Comparison of ENCODE assay signal across 1 cellular context in the genomic region with DNA sequence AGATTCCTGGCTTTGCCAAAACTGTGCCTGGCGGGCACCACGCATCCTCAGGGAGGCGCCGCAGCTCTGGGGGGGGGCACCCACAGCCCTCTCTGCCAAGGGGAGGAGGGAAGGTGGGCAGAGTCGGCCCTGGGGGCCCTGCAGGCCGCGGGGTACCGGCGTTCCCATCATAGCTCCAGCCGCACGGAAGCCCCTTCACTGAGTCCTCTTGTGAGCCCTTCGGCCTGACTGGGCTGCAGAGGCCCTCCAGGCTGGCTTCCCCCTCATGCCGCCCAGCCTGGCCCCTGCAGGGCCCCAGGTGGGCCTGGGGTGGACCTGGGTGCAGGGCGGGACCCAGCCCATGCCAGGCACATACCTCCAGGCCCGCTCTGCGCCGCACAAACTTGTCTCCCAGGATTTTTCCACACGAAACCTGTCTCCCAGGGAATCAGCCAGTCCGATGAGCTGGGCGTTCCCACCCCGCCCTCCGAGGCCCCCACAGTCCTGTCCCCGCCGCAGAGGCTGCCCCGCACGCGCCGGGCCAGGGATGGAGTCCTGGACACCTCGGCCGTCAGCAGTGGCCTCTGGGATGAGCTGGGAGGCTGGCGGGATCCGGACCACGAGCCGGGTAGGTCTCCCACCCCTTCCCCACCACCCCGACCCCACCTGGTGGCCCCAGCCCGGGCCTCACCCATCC.
A peak's percentile ranks its signal among the peaks of the same experiment; 100 is the strongest.
TF ChIP-seq lines count a peak whose summit lies in the region.

No MANE protein-coding gene starts in this region.

TF ChIP-seq in HepG2, 621 proteins besides CTCF, POLR2A, EP300 and RAD21:
- TF ChIP-seq ZNF337 (CRISPR knock-in tag; IDR thresholded peaks at IDR 0.05; ENCODE audit: borderline replicate concordance, low read depth) (no peak), ZNF546 (CRISPR knock-in tag; conservative IDR thresholded peaks at IDR 0.05) (no peak), ZNF124 (CRISPR knock-in tag; IDR thresholded peaks at IDR 0.05) (no peak), SOX5 (CRISPR knock-in tag; IDR thresholded peaks at IDR 0.05; ENCODE audit: borderline replicate concordance) (no peak), MTF1 (CRISPR knock-in tag; IDR thresholded peaks at IDR 0.05) (no peak), SETDB1 (CRISPR knock-in tag; IDR thresholded peaks at IDR 0.05; ENCODE audit: borderline replicate concordance) (no peak), HNRNPL (IDR thresholded peaks at IDR 0.05; ENCODE audit: low read depth, low read length) (0 out of 2 replicates have a peak, but pooled peaks have one; percentile 20), SALL1 (CRISPR knock-in tag; IDR thresholded peaks at IDR 0.05) (0 out of 2 replicates have a peak, but pooled peaks have one; percentile 3), HNRNPK (IDR thresholded peaks at IDR 0.05; ENCODE audit: low read depth, low read length, poor library complexity, severe bottlenecking) (peak; percentile 48), ZNF746 (CRISPR knock-in tag; IDR thresholded peaks at IDR 0.05) (no peak), AGO2 (optimal IDR thresholded peaks at IDR 0.05; ENCODE audit: low read depth, low read length) (peak; percentile 35), MEIS1 (CRISPR knock-in tag; IDR thresholded peaks at IDR 0.05; ENCODE audit: borderline replicate concordance) (no peak), ZFP36L2 (CRISPR knock-in tag; IDR thresholded peaks at IDR 0.05) (no peak), RFX5 (IDR thresholded peaks at IDR 0.05; ENCODE audit: low read depth, low read length) (no peak), ZFY (CRISPR knock-in tag; IDR thresholded peaks at IDR 0.05) (0 out of 2 replicates have a peak, but pooled peaks have one; percentile 25)
- TF ChIP-seq, protein P1, sequence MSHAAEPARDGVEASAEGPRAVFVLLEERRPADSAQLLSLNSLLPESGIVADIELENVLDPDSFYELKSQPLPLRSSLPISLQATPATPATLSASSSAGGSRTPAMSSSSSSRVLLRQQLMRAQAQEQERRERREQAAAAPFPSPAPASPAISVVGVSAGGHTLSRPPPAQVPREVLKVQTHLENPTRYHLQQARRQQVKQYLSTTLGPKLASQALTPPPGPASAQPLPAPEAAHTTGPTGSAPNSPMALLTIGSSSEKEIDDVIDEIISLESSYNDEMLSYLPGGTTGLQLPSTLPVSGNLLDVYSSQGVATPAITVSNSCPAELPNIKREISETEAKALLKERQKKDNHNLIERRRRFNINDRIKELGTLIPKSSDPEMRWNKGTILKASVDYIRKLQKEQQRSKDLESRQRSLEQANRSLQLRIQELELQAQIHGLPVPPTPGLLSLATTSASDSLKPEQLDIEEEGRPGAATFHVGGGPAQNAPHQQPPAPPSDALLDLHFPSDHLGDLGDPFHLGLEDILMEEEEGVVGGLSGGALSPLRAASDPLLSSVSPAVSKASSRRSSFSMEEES (CRISPR knock-in tag; IDR thresholded peaks at IDR 0.05) = no peak
- TF ChIP-seq, protein P2, sequence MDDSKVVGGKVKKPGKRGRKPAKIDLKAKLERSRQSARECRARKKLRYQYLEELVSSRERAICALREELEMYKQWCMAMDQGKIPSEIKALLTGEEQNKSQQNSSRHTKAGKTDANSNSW (CRISPR knock-in tag; IDR thresholded peaks at IDR 0.05; ENCODE audit: borderline replicate concordance) = no peak
- TF ChIP-seq, protein P3, sequence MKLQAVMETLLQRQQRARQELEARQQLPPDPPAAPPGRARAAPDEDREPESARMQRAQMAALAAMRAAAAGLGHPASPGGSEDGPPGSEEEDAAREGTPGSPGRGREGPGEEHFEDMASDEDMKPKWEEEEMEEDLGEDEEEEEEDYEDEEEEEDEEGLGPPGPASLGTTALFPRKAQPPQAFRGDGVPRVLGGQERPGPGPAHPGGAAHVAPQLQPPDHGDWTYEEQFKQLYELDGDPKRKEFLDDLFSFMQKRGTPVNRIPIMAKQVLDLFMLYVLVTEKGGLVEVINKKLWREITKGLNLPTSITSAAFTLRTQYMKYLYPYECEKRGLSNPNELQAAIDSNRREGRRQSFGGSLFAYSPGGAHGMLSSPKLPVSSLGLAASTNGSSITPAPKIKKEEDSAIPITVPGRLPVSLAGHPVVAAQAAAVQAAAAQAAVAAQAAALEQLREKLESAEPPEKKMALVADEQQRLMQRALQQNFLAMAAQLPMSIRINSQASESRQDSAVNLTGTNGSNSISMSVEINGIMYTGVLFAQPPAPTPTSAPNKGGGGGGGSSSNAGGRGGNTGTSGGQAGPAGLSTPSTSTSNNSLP (IDR thresholded peaks at IDR 0.05; ENCODE audit: low read depth, low read length) = no peak
- TF ChIP-seq, protein P4, sequence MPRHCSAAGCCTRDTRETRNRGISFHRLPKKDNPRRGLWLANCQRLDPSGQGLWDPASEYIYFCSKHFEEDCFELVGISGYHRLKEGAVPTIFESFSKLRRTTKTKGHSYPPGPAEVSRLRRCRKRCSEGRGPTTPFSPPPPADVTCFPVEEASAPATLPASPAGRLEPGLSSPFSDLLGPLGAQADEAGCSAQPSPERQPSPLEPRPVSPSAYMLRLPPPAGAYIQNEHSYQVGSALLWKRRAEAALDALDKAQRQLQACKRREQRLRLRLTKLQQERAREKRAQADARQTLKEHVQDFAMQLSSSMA (CRISPR knock-in tag; IDR thresholded peaks at IDR 0.05) = no peak
- TF ChIP-seq, protein P5, sequence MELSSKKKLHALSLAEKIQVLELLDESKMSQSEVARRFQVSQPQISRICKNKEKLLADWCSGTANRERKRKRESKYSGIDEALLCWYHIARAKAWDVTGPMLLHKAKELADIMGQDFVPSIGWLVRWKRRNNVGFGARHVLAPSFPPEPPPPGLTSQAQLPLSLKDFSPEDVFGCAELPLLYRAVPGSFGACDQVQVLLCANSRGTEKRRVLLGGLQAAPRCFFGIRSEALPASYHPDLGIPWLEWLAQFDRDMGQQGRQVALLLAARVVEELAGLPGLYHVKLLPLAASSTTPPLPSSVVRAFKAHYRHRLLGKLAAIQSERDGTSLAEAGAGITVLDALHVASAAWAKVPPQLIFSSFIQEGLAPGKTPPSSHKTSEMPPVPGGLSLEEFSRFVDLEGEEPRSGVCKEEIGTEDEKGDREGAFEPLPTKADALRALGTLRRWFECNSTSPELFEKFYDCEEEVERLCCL (CRISPR knock-in tag; IDR thresholded peaks at IDR 0.05; ENCODE audit: borderline replicate concordance) = no peak
- TF ChIP-seq, protein P6, sequence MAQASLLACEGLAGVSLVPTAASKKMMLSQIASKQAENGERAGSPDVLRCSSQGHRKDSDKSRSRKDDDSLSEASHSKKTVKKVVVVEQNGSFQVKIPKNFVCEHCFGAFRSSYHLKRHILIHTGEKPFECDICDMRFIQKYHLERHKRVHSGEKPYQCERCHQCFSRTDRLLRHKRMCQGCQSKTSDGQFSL (CRISPR knock-in tag; IDR thresholded peaks at IDR 0.05) = peak; percentile 62
TF ChIP-seq in HepG2: peak in this region for 6.
